Comparison of ENCODE assay signal across 8 cellular contexts in the genomic region with DNA sequence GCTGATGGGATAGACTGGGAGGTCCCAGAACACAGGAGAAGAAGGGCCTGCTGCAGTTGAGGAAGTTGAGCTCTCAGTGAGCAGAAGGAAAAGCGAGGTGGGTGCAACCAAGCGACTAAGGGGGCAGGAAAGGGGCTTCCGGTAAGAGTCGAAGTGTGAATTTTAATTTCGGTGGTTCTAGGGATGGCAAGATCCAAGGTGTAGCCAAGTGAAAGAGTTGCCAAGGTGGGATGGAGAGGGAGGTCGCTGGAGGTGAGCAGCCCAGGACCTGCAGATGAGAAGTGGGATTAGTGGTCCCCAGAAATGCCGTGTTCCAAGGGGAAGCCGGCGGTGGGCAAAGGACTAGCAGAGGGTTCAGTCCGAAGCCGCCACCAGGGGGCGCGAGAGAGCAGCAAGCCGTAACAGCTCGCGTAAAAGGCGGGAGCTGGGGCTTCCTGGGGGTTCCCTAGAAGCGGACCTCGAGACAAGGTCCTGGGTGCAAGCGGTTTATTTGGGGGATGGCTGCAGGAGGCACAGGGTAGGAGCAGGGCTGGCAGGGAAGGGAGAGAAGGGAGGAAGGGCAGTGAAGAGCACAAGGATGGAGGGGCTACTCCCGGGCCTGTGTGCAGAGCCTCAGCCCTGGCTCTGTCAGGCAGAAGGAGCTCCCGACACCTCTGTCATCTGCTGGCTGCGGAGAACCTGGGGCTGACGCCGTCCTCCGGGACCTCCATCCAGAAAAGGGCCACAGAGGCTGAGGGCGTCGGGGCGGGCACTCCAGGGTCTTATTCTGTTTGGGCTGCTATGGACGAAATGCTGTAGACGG.
DNase-seq lines count a peak whose midpoint lies in the region; ATAC-seq and TF ChIP-seq lines count a peak whose summit lies in the region.

No MANE protein-coding gene starts in this region.

- H3K36me3 ChIP-seq in smooth muscle cell (ENCODE audit: low read depth) = no peaks in the 10 kb centered on the region

- no peak for ATAC-seq in GM19328 (IDR thresholded peaks at IDR 0.05; ENCODE audit: unreplicated experiment)
- ATAC-seq in HG03521 (IDR thresholded peaks at IDR 0.05; ENCODE audit: unreplicated experiment) = no peak

- H3K4me3 ChIP-seq in smooth muscle cell = no peak overlapping the region

- no peak overlapping the region for H2AFZ ChIP-seq in smooth muscle cell (ENCODE audit: low read depth)

- TF ChIP-seq CTCF in GM10248 (IDR thresholded peaks at IDR 0.05; ENCODE audit: control extremely low read depth, extremely low read depth, low read depth, missing control alignments) (peak; percentile 71), smooth muscle cell (IDR thresholded peaks at IDR 0.05; ENCODE audit: borderline replicate concordance, insufficient read depth, poor library complexity, severe bottlenecking) (peak; percentile 83)

- no peaks in the 10 kb centered on the region for H3K79me2 ChIP-seq in smooth muscle cell (ENCODE audit: low read depth)

- no peaks in the 10 kb centered on the region for H3K4me1 ChIP-seq in smooth muscle cell (ENCODE audit: low read depth)

- DNase-seq in GM10248 (ENCODE audit: extremely low spot score) (peak; percentile 72), HK-2 (ENCODE audit: unreplicated experiment) (peak; percentile 44), head of caudate nucleus (peak in 40 of 42 donors; percentile 4 to 79 (median 51)), smooth muscle cell (lab: John Stamatoyannopoulos, UW; ENCODE audit: unreplicated experiment) (no peak), MV-4-11 (lab: John Stamatoyannopoulos, UW) (no peak)
- DNase-seq in activated CD4-positive, alpha-beta T cell treated with anti-CD3 and anti-CD28 coated beads for 4 hours = peak; percentile 4 to 5

- WGBS in smooth muscle cell (ENCODE audit: low lambda C conversion rate) = 45% methylated on average over 31 of the region's 31 CpGs

- H3F3A ChIP-seq in smooth muscle cell (ENCODE audit: low read depth) = no peaks in the 10 kb centered on the region

- H3K27ac ChIP-seq in smooth muscle cell (ENCODE audit: low read depth) = no peak overlapping the region

- CTCF ChIA-PET in GM10248 (lab: Yijun Ruan, JAX) = interaction anchor here (1.2 to 2.5 kb wide), 7 partner anchors 10 to 25 kb away, joined by 3 to 12 read pairs (median 4); no protein-coding TSS in a partner anchor

- H3K9me3 ChIP-seq in smooth muscle cell (replicated peaks; ENCODE audit: low read depth) = no peaks in the 10 kb centered on the region

- peaks cover 19% of the 10 kb centered on the region for H3K27me3 ChIP-seq in smooth muscle cell (ENCODE audit: low read depth)

- no peaks in the 10 kb centered on the region for H4K20me1 ChIP-seq in smooth muscle cell (ENCODE audit: low read depth)

- no peak overlapping the region for H3K4me2 ChIP-seq in smooth muscle cell

- H3K9ac ChIP-seq in smooth muscle cell (ENCODE audit: low read depth) = no peak overlapping the region

- POLR2A ChIA-PET in GM10248 (lab: Yijun Ruan, JAX) = no interaction called here

- intact Hi-C loops in head of caudate nucleus (cut with DNase I) = no loop called here

Comparison
In these comparisons a context has a peak if more than half of its experiments do, and no peak if none do; other contexts are left out.
1. DNase-seq: peak in GM10248 (single experiment), HK-2 (single experiment), activated CD4-positive, alpha-beta T cell treated with anti-CD3 and anti-CD28 coated beads for 4 hours (2 of 2) and head of caudate nucleus (40 of 42); none in smooth muscle cell (single experiment) and MV-4-11 (single experiment).